In the genomic region with DNA sequence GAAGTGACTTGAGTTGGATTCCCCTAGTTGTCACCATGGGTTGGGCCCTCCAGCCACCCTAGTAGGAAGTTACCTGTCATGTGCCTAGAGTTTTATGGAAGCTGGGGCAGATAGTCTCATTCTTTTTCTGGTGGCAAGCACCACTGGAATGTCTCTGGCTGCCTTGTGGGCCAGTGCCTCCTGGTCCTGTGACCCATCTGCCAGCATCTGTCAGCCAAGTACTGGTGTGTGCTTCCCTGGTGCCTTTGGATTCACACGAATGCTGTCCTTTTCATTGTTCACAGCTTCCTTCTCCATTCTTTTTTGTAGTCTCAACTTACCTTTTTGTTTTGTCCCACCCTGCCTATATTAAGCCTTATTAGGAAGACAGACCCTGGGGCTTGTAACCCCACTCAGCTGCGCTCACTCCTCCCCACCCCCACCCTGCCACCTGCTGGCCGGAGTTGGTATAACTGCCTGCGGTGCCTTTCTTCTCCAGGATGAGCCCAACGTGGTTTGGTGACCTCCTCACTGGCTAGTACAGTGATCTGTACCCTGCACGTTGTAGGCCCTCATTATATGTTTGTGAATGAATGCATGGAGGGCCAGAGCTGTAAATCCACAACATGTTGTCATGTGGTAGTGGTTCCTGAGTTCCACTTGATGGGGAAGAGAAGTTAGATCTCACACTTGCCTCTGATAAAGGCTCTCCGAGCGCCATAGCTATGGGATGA, we compare ENCODE assay signal across 8 cellular contexts.
DNase-seq lines count a peak whose midpoint lies in the region; ATAC-seq, FAIRE-seq and TF ChIP-seq lines count a peak whose summit lies in the region.

No MANE protein-coding gene starts in this region.

- no TSS peak for BruUV-seq in PC-3 (replicated peaks; lab: Mats Ljungman, UMichigan)

- no peak overlapping the region for H3K9ac ChIP-seq in PC-3 (ENCODE audit: low read length)

- FAIRE-seq in GM12892 (lab: Jason Lieb, UNC), result peak; percentile 92

- H3K4me1 ChIP-seq in PC-3 (ENCODE audit: insufficient read depth, low read length) (peaks cover 9% of the 10 kb centered on the region), heart left ventricle (peaks cover 0 to 92% (median 48%) of the 10 kb centered on the region in 12 donors)

- H3K4me2 ChIP-seq in PC-3 (ENCODE audit: low read length), result no peak overlapping the region

- H3K36me3 ChIP-seq in PC-3 (ENCODE audit: low read depth, low read length), result no peaks in the 10 kb centered on the region
- H3K36me3 ChIP-seq in heart left ventricle, result peaks cover 0 to 9% (median 0%) of the 10 kb centered on the region in 9 donors

- H3K9me3 ChIP-seq in PC-3 (ENCODE audit: low read length) (no peaks in the 10 kb centered on the region), heart left ventricle (no peaks in the 10 kb centered on the region)

- CTCF ChIA-PET in AG04449 (lab: Yijun Ruan, JAX), result interaction anchor here (0.8 to 10.3 kb wide), 37 partner anchors 8 to 132 kb away, joined by 3 to 131 read pairs (median 7); no protein-coding TSS in a partner anchor
- CTCF ChIA-PET in PC-3 (lab: Charles Lee), result no interaction called here

- peaks cover 22% of the 10 kb centered on the region for H3K27me3 ChIP-seq in PC-3 (ENCODE audit: low read length)
- H3K27me3 ChIP-seq in heart left ventricle, result peaks cover 0 to 33% (median 0%) of the 10 kb centered on the region in 9 donors

- H3K27ac ChIP-seq in PC-3 (ENCODE audit: low read length) (no peak overlapping the region), heart left ventricle (peak overlapping the region; percentile 63 to 97 (median 86))

- intact Hi-C loops in PC-3 (cut with micrococcal nuclease) (loop anchor here (1.0 to 10.0 kb wide), 3 partner anchors 68 to 130 kb away; no protein-coding TSS in a partner anchor), heart left ventricle (cut with DNase I) (loop anchor here (1.0 to 10.0 kb wide), 14 partner anchors 46 to 131 kb away; a partner anchor contains a TSS)

- no peaks in the 10 kb centered on the region for H4K20me1 ChIP-seq in PC-3 (ENCODE audit: low read length)

- no peak for TF ChIP-seq POLR2A in GM12892 (IDR thresholded peaks at IDR 0.05; ENCODE audit: low read depth, low read length)
- no peak for TF ChIP-seq POLR2A in heart left ventricle (IDR thresholded peaks at IDR 0.05)

- no peak overlapping the region for H2AFZ ChIP-seq in PC-3 (ENCODE audit: low read length)

- WGBS in heart left ventricle, 4 donors, result 20 to 27% (median 21%) methylated on average over 8 of the region's 8 CpGs

- no peaks in the 10 kb centered on the region for H3K9me2 ChIP-seq in PC-3 (replicated peaks; ENCODE audit: low read length)

- peak; percentile 90 for TF ChIP-seq CTCF in AG04449 (IDR thresholded peaks at IDR 0.05; ENCODE audit: insufficient read depth, low read length, missing control alignments)
- TF ChIP-seq CTCF in PC-3 (conservative IDR thresholded peaks at IDR 0.05; ENCODE audit: low read depth, low read length), result peak; percentile 94
- TF ChIP-seq CTCF in heart left ventricle (IDR thresholded peaks at IDR 0.05), result peak; percentile 83 to 96 (median 88)

- H3K4me3 ChIP-seq in AG04449 (ENCODE audit: low read depth, low read length) (no peak overlapping the region), PC-3 (ENCODE audit: low read length) (no peak overlapping the region), heart left ventricle (peak overlapping the region in 10 of 12 donors; percentile 22 to 86 (median 68))

- POLR2A ChIA-PET in AG04449 (lab: Yijun Ruan, JAX), result no interaction called here
- POLR2A ChIA-PET in PC-3 (lab: Charles Lee; ENCODE audit: unreplicated experiment), result no interaction called here

- no peak for DNase-seq in AG04449 (ENCODE audit: low read depth, low spot score)
- peak; percentile 61 for DNase-seq in GM12892 (ENCODE audit: insufficient read length)
- peak; percentile 64 for DNase-seq in PC-3
- DNase-seq in activated gamma-delta T cell treated with anti-CD3 and anti-CD28 coated beads, Interleukin-2, amount 50 U/mL, for 16 hours (ENCODE audit: low read depth), result peak; percentile 32
- peak in 3 of 5 donors; percentile 67 to 77 (median 67) for DNase-seq in heart left ventricle
- peak; percentile 59 for DNase-seq in stimulated activated CD4-positive, alpha-beta T cell treated with anti-CD3 and anti-CD28 coated beads, Interleukin-12 subunit alpha, Interleukin-12 subunit beta, amount 100 ng/mL, for 4 hours

- no peaks in the 10 kb centered on the region for H3F3A ChIP-seq in PC-3 (ENCODE audit: low read length, unreplicated experiment)

- ATAC-seq in PC-3 (peak; percentile 8; the same call in 1 of the 2 replicates), heart left ventricle (peak in 3 of 4 donors; percentile 19 to 62 (median 34)), HG03520 (IDR thresholded peaks at IDR 0.05; ENCODE audit: unreplicated experiment) (no peak), HG03280 (IDR thresholded peaks at IDR 0.05; ENCODE audit: unreplicated experiment) (no peak)

- H3K79me2 ChIP-seq in PC-3 (ENCODE audit: low read length), result no peaks in the 10 kb centered on the region

Comparison
In these comparisons a context has a peak if more than half of its experiments do, and no peak if none do; other contexts are left out.
1. H3K4me3 ChIP-seq: peak in heart left ventricle (10 of 12); none in AG04449 (single experiment) and PC-3 (single experiment).
2. ATAC-seq: peak in PC-3 (single experiment) and heart left ventricle (3 of 4); none in HG03520 (single experiment) and HG03280 (single experiment).
3. Peak in every context shown above with its lines, with median percentiles within 50 percentile points of each other: CTCF ChIP-seq.